9 cellular contexts compared by ENCODE assay signal in the genomic region with DNA sequence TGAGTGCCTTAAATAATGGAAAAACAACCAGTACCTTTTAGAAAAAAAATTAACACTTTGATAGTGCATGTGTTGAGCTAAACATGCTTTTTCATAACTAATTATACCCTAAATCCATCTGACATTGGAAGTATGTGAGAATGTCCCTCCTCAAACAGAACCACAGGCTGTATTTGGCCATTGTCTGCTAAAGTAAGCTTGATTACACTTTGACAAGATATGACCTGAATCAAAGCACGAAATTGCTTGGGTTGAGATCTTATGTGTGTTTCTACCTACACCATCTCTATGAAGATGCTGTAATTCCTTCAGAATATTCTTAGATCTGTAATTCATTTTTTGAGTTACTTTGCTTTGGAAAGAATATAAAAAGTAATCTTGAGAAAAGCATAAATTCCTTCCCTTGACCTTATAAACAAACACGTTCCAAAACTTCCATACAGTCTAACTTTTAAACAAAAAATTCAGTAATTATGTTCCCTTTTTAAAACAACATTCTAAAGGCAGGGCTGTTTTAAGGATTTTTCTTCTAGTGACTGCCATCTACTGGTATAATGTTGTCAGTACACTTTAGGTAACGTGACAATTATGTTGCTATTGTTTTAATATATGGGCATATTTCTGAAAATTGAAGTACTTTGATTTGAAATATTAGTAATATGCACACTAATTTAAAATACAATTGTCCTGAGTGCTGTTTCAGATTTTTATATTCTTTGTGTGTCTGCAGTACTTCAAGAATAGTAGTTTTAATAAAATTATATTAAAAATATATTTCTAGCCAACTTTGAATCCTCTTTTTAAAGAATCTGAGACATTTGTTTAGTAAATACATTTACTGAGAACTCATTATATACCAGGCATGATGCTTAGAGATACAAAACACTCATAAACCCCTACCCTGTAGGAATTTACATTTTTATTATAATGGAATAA. TPM values are rescaled to one million over a fixed set of nuclear protein-coding genes. Genes with fewer than 3 reads are reported as not detected.
DNase-seq lines count a peak whose midpoint lies in the region; ATAC-seq, FAIRE-seq and TF ChIP-seq lines count a peak whose summit lies in the region.
"Had no signal": no experiment of that assay in that cellular context is flagged by ENCODE, and none has a peak within 500 bp of the region (broad histone marks: within the 10 kb centered on the region; RNA-seq: fewer than 3 reads in every experiment).

No MANE protein-coding gene starts in this region.

- no peaks in the 10 kb centered on the region for H3K9me3 ChIP-seq in HEK293 (ENCODE audit: control insufficient read depth, insufficient read depth, low read depth, low read length)

- H3K4me1 ChIP-seq in HEK293 (ENCODE audit: control insufficient read depth, insufficient read depth, low read length), result no peaks in the 10 kb centered on the region

- FAIRE-seq in G401.6 (lab: Jason Lieb, UNC) (peak; percentile 97), colon (lab: Jason Lieb, UNC) (peak; percentile 80)

- no peak for ATAC-seq in GM21528 (IDR thresholded peaks at IDR 0.05; ENCODE audit: low FRiP score, unreplicated experiment)
- no peak for ATAC-seq in HG02981 (IDR thresholded peaks at IDR 0.05; ENCODE audit: unreplicated experiment)

- TF ChIP-seq CTCF in HEK293 (tag by site-specific recombination; IDR thresholded peaks at IDR 0.05), result no peak

- H3K4me3 ChIP-seq in HEK293 (ENCODE audit: low read depth, low read length), result no peak overlapping the region

- POLR2A ChIA-PET in HEK293 (lab: Yijun Ruan, JAX), result interaction anchor here (0.6 kb wide), 1 partner anchor 291 kb away, joined by 7 read pairs; no protein-coding TSS in a partner anchor

- H3K36me3 ChIP-seq in HEK293 (ENCODE audit: control insufficient read depth in 2 of 2, insufficient read depth in 1 of 2, low read length in 2 of 2), result no peaks in the 10 kb centered on the region

- no peak overlapping the region for H3K27ac ChIP-seq in HEK293 (ENCODE audit: extremely low read depth, low read depth, low read length)

- CTCF ChIA-PET in HEK293 (lab: Yijun Ruan, JAX), result interaction anchor here (0.6 to 1.4 kb wide), 19 partner anchors 8 to 811 kb away, joined by 3 to 11 read pairs (median 3); no protein-coding TSS in a partner anchor

- DNase-seq in NCI-H526 treated with DMSO at 0.1 percent for 48 hours (lab: John Stamatoyannopoulos, UW) (peak; percentile 44), myocyte (ENCODE audit: low read depth) (peak; percentile 51)
- DNase-seq in activated T-cell treated with anti-CD3 and anti-CD28 coated beads, Interleukin-2, amount 50 U/mL, for 1 hour, result no peak

TF ChIP-seq in HEK293, 187 proteins besides CTCF, POLR2A, EP300 and RAD21:
- peak; percentile 76 for TF ChIP-seq ZNF654 (tag by site-specific recombination; IDR thresholded peaks at IDR 0.05; ENCODE audit: low read depth)
- TF ChIP-seq, protein P1, sequence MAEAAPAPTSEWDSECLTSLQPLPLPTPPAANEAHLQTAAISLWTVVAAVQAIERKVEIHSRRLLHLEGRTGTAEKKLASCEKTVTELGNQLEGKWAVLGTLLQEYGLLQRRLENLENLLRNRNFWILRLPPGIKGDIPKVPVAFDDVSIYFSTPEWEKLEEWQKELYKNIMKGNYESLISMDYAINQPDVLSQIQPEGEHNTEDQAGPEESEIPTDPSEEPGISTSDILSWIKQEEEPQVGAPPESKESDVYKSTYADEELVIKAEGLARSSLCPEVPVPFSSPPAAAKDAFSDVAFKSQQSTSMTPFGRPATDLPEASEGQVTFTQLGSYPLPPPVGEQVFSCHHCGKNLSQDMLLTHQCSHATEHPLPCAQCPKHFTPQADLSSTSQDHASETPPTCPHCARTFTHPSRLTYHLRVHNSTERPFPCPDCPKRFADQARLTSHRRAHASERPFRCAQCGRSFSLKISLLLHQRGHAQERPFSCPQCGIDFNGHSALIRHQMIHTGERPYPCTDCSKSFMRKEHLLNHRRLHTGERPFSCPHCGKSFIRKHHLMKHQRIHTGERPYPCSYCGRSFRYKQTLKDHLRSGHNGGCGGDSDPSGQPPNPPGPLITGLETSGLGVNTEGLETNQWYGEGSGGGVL (tag by site-specific recombination; IDR thresholded peaks at IDR 0.05), result no peak

RNA-seq across cellular contexts. Expression of gene CD36, which starts 20.9 kb away (rescaled TPM):
- 38.8 and 46.2 TPM in 2 replicates for total RNA-seq in myocyte
- polyA plus RNA-seq in myocyte (2012), result 16.6 TPM
- total RNA-seq: T-helper 1 cell treated with Interleukin-12 subunit alpha and Interleukin-12 subunit beta and Interleukin-4 antibody, amounts not matched to agents 30 ng/mL and 1 ng/mL, for 36 hours had no signal
